ENCODE assay signal across 29 cellular contexts in genomic region chr11:38562562-38562961, GRCh38.
"Had no signal": no experiment of that assay in that cellular context is flagged by ENCODE, and none has a peak within 500 bp of the region (broad histone marks: within the 10 kb centered on the region; RNA-seq: fewer than 3 reads in every experiment).

No MANE protein-coding gene starts in this region.

- H3K4me3 ChIP-seq: dorsolateral prefrontal cortex, gastroesophageal sphincter, heart left ventricle, hepatocyte, left lung, neural progenitor cell, right lobe of liver, smooth muscle cell, suprapubic skin, transverse colon, upper lobe of right lung, uterus had no signal

- DNase-seq: dorsolateral prefrontal cortex; effector CD8-positive, alpha-beta T cell; endodermal cell; foreskin keratinocyte; heart left ventricle; kidney; left cardiac atrium; left lung; mesendoderm; midbrain; naive thymus-derived CD4-positive, alpha-beta T cell; right lobe of liver; stimulated activated CD4-positive, alpha-beta T cell treated with anti-CD3 and anti-CD28 coated beads, Interleukin-12 subunit alpha, Interleukin-12 subunit beta, amount 100 ng/mL, for 4 hours; stimulated activated CD4-positive, alpha-beta T cell treated with anti-CD3 and anti-CD28 coated beads, Interleukin-1b, Interleukin-23, amount 100 ng/mL, for 48 hours; stimulated activated CD4-positive, alpha-beta T cell treated with anti-CD3 and anti-CD28 coated beads, Interleukin-4, amount 100 ng/mL, for 1 hour; stimulated activated CD8-positive, alpha-beta memory T cell treated with anti-CD3 and anti-CD28 coated beads, Interleukin-4, amount 100 ng/mL, for 48 hours; stimulated activated naive CD4-positive, alpha-beta T cell; stimulated activated naive CD8-positive, alpha-beta T cell treated with anti-CD3 and anti-CD28 coated beads, Interleukin-15, amount 100 ng/mL, for 72 hours; transverse colon; upper lobe of right lung; uterus had no signal

- H2AFZ ChIP-seq: hepatocyte, neural progenitor cell, parathyroid adenoma had no signal

- H3K4me2 ChIP-seq: hepatocyte, neural progenitor cell, smooth muscle cell had no signal

- H3K4me1 ChIP-seq: foreskin keratinocyte, gastroesophageal sphincter, heart left ventricle, left lung, neural progenitor cell, parathyroid adenoma, right lobe of liver, suprapubic skin, transverse colon, upper lobe of right lung, uterus had no signal

- FAIRE-seq: kidney had no signal

- H3K36me3 ChIP-seq: gastroesophageal sphincter, heart left ventricle, left lung, neural progenitor cell, right lobe of liver, suprapubic skin, transverse colon, upper lobe of right lung, uterus had no signal

- H3K79me2 ChIP-seq: hepatocyte, parathyroid adenoma had no signal

- H3K27me3 ChIP-seq: dorsolateral prefrontal cortex, foreskin keratinocyte, gastroesophageal sphincter, heart left ventricle, hepatocyte, left lung, neural progenitor cell, right lobe of liver, suprapubic skin, transverse colon, upper lobe of right lung, uterus had no signal

- H3K9me3 ChIP-seq: gastroesophageal sphincter, right lobe of liver, suprapubic skin, transverse colon, upper lobe of right lung, uterus had no signal

- H3K9ac ChIP-seq: neural progenitor cell, parathyroid adenoma had no signal

- H3K27ac ChIP-seq: dorsolateral prefrontal cortex, epithelial cell of prostate, foreskin keratinocyte, gastroesophageal sphincter, heart left ventricle, hepatocyte, left lung, neural progenitor cell, parathyroid adenoma, right lobe of liver, suprapubic skin, transverse colon, upper lobe of right lung, uterus had no signal

- ATAC-seq: esophagus mucosa; foreskin keratinocyte; gastroesophageal sphincter; heart left ventricle; left cardiac atrium; left lung; naive thymus-derived CD4-positive, alpha-beta T cell; right lobe of liver; stimulated activated naive CD8-positive, alpha-beta T cell treated with anti-CD3 and anti-CD28 coated beads, Interleukin-15, amount 100 ng/mL, for 72 hours; upper lobe of right lung had no signal
